ENCODE assay signal across 1 cellular context in genomic region chr20:44426879-44427785, GRCh38.
TF ChIP-seq lines count a peak whose summit lies in the region.

No MANE protein-coding gene starts in this region.

TF ChIP-seq in HepG2, 621 proteins besides CTCF, POLR2A, EP300 and RAD21 (continued from another document):
- TF ChIP-seq, protein P1, sequence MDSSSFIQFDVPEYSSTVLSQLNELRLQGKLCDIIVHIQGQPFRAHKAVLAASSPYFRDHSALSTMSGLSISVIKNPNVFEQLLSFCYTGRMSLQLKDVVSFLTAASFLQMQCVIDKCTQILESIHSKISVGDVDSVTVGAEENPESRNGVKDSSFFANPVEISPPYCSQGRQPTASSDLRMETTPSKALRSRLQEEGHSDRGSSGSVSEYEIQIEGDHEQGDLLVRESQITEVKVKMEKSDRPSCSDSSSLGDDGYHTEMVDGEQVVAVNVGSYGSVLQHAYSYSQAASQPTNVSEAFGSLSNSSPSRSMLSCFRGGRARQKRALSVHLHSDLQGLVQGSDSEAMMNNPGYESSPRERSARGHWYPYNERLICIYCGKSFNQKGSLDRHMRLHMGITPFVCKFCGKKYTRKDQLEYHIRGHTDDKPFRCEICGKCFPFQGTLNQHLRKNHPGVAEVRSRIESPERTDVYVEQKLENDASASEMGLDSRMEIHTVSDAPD (CRISPR knock-in tag; IDR thresholded peaks at IDR 0.05) = no peak
- TF ChIP-seq SSRP1 (CRISPR knock-in tag; IDR thresholded peaks at IDR 0.05) = peak; percentile 11; the same call in 1 of the 2 replicates
- no peak for TF ChIP-seq ZKSCAN8 (CRISPR knock-in tag; IDR thresholded peaks at IDR 0.05; ENCODE audit: borderline replicate concordance)
- TF ChIP-seq TBL1XR1 (IDR thresholded peaks at IDR 0.05; ENCODE audit: borderline replicate concordance, low read length, partially characterized antibody) = no peak
- TF ChIP-seq CBFB (CRISPR knock-in tag; IDR thresholded peaks at IDR 0.05) = no peak
- no peak for TF ChIP-seq ZSCAN9 (CRISPR knock-in tag; IDR thresholded peaks at IDR 0.05; ENCODE audit: borderline replicate concordance)
- no peak for TF ChIP-seq ZNF83 (CRISPR knock-in tag; IDR thresholded peaks at IDR 0.05; ENCODE audit: borderline replicate concordance)
- TF ChIP-seq, protein P2, sequence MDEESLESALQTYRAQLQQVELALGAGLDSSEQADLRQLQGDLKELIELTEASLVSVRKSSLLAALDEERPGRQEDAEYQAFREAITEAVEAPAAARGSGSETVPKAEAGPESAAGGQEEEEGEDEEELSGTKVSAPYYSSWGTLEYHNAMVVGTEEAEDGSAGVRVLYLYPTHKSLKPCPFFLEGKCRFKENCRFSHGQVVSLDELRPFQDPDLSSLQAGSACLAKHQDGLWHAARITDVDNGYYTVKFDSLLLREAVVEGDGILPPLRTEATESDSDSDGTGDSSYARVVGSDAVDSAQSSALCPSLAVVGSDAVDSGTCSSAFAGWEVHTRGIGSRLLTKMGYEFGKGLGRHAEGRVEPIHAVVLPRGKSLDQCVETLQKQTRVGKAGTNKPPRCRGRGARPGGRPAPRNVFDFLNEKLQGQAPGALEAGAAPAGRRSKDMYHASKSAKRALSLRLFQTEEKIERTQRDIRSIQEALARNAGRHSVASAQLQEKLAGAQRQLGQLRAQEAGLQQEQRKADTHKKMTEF (CRISPR knock-in tag; IDR thresholded peaks at IDR 0.05) = no peak
- TF ChIP-seq, protein P3, sequence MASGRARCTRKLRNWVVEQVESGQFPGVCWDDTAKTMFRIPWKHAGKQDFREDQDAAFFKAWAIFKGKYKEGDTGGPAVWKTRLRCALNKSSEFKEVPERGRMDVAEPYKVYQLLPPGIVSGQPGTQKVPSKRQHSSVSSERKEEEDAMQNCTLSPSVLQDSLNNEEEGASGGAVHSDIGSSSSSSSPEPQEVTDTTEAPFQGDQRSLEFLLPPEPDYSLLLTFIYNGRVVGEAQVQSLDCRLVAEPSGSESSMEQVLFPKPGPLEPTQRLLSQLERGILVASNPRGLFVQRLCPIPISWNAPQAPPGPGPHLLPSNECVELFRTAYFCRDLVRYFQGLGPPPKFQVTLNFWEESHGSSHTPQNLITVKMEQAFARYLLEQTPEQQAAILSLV (CRISPR knock-in tag; IDR thresholded peaks at IDR 0.05; ENCODE audit: borderline replicate concordance) = no peak
- no peak for TF ChIP-seq POGZ (CRISPR knock-in tag; IDR thresholded peaks at IDR 0.05)
- no peak for TF ChIP-seq ZBTB20 (CRISPR knock-in tag; IDR thresholded peaks at IDR 0.05; ENCODE audit: borderline replicate concordance, low read depth)
- no peak for TF ChIP-seq ZKSCAN1 (IDR thresholded peaks at IDR 0.05; ENCODE audit: low read length)
- TF ChIP-seq MBD4 (IDR thresholded peaks at IDR 0.05; ENCODE audit: borderline replicate concordance, low read length) = peak; percentile 72; the same call in 1 of the 2 replicates
- TF ChIP-seq GATA4 (IDR thresholded peaks at IDR 0.05; ENCODE audit: borderline replicate concordance, low read depth) = no peak
- TF ChIP-seq ZNF260 (CRISPR knock-in tag; IDR thresholded peaks at IDR 0.05; ENCODE audit: borderline replicate concordance, low read depth) = no peak
- TF ChIP-seq HNF4A (CRISPR knock-in tag; IDR thresholded peaks at IDR 0.05) = no peak
- TF ChIP-seq ZSCAN20 (CRISPR knock-in tag; IDR thresholded peaks at IDR 0.05; ENCODE audit: borderline replicate concordance) = no peak
- no peak for TF ChIP-seq ZNF101 (CRISPR knock-in tag; IDR thresholded peaks at IDR 0.05; ENCODE audit: borderline replicate concordance, low read depth)
- TF ChIP-seq ZNF788 (CRISPR knock-in tag; IDR thresholded peaks at IDR 0.05; ENCODE audit: borderline replicate concordance) = no peak
- no peak for TF ChIP-seq ZNF281 (CRISPR knock-in tag; IDR thresholded peaks at IDR 0.05; ENCODE audit: borderline replicate concordance)
- TF ChIP-seq TRIM24 (CRISPR knock-in tag; IDR thresholded peaks at IDR 0.05) = no peak
- TF ChIP-seq SRF (IDR thresholded peaks at IDR 0.05; ENCODE audit: low read depth, low read length) = no peak
- peak; percentile 86 for TF ChIP-seq RBM22 (optimal IDR thresholded peaks at IDR 0.05; ENCODE audit: low read length)
- TF ChIP-seq MXD3 (CRISPR knock-in tag; IDR thresholded peaks at IDR 0.05) = no peak
- no peak for TF ChIP-seq TAF15 (IDR thresholded peaks at IDR 0.05; ENCODE audit: low read depth, low read length, poor library complexity, severe bottlenecking)
- TF ChIP-seq ZNF331 (CRISPR knock-in tag; IDR thresholded peaks at IDR 0.05) = no peak
- TF ChIP-seq RCOR2 (CRISPR knock-in tag; IDR thresholded peaks at IDR 0.05) = peak; percentile 64; the same call in 1 of the 2 replicates
- TF ChIP-seq, protein P4, sequence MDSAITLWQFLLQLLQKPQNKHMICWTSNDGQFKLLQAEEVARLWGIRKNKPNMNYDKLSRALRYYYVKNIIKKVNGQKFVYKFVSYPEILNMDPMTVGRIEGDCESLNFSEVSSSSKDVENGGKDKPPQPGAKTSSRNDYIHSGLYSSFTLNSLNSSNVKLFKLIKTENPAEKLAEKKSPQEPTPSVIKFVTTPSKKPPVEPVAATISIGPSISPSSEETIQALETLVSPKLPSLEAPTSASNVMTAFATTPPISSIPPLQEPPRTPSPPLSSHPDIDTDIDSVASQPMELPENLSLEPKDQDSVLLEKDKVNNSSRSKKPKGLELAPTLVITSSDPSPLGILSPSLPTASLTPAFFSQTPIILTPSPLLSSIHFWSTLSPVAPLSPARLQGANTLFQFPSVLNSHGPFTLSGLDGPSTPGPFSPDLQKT (CRISPR knock-in tag; IDR thresholded peaks at IDR 0.05; ENCODE audit: borderline replicate concordance) = no peak
- TF ChIP-seq MAX (IDR thresholded peaks at IDR 0.05) = 0 out of 2 replicates have a peak, but pooled peaks have one; percentile 16
- TF ChIP-seq POLR2AphosphoS5 (IDR thresholded peaks at IDR 0.05; ENCODE audit: low read depth, low read length) = peak; percentile 29; the same call in 1 of the 2 replicates
- no peak for TF ChIP-seq CENPBD1 (CRISPR knock-in tag; IDR thresholded peaks at IDR 0.05; ENCODE audit: borderline replicate concordance, low read depth)
- no peak for TF ChIP-seq ZNF790 (CRISPR knock-in tag; IDR thresholded peaks at IDR 0.05; ENCODE audit: borderline replicate concordance)
- TF ChIP-seq ZNF749 (CRISPR knock-in tag; IDR thresholded peaks at IDR 0.05; ENCODE audit: borderline replicate concordance) = 0 out of 2 replicates have a peak, but pooled peaks have one; percentile 15
- 0 out of 2 replicates have a peak, but pooled peaks have one; percentile 38 for TF ChIP-seq ZNF430 (CRISPR knock-in tag; IDR thresholded peaks at IDR 0.05)
- no peak for TF ChIP-seq FOXP1 (IDR thresholded peaks at IDR 0.05)
- TF ChIP-seq FOXP1 (CRISPR knock-in tag; IDR thresholded peaks at IDR 0.05) = no peak
- TF ChIP-seq, protein P5, sequence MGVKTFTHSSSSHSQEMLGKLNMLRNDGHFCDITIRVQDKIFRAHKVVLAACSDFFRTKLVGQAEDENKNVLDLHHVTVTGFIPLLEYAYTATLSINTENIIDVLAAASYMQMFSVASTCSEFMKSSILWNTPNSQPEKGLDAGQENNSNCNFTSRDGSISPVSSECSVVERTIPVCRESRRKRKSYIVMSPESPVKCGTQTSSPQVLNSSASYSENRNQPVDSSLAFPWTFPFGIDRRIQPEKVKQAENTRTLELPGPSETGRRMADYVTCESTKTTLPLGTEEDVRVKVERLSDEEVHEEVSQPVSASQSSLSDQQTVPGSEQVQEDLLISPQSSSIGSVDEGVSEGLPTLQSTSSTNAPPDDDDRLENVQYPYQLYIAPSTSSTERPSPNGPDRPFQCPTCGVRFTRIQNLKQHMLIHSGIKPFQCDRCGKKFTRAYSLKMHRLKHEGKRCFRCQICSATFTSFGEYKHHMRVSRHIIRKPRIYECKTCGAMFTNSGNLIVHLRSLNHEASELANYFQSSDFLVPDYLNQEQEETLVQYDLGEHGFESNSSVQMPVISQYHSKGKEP (CRISPR knock-in tag; IDR thresholded peaks at IDR 0.05) = no peak
- TF ChIP-seq ZMYM2 (CRISPR knock-in tag; IDR thresholded peaks at IDR 0.05) = 0 out of 2 replicates have a peak, but pooled peaks have one; percentile 60
- TF ChIP-seq PPARG (CRISPR knock-in tag; conservative IDR thresholded peaks at IDR 0.05) = no peak
- TF ChIP-seq KMT2A (CRISPR knock-in tag; IDR thresholded peaks at IDR 0.05) = no peak
- no peak for TF ChIP-seq ZBED4 (CRISPR knock-in tag; IDR thresholded peaks at IDR 0.05; ENCODE audit: borderline replicate concordance)
- TF ChIP-seq RFXANK (CRISPR knock-in tag; IDR thresholded peaks at IDR 0.05) = no peak
- no peak for TF ChIP-seq WIZ (CRISPR knock-in tag; IDR thresholded peaks at IDR 0.05)
TF ChIP-seq in HepG2: peak in this region for 19.
